In the genomic region with DNA sequence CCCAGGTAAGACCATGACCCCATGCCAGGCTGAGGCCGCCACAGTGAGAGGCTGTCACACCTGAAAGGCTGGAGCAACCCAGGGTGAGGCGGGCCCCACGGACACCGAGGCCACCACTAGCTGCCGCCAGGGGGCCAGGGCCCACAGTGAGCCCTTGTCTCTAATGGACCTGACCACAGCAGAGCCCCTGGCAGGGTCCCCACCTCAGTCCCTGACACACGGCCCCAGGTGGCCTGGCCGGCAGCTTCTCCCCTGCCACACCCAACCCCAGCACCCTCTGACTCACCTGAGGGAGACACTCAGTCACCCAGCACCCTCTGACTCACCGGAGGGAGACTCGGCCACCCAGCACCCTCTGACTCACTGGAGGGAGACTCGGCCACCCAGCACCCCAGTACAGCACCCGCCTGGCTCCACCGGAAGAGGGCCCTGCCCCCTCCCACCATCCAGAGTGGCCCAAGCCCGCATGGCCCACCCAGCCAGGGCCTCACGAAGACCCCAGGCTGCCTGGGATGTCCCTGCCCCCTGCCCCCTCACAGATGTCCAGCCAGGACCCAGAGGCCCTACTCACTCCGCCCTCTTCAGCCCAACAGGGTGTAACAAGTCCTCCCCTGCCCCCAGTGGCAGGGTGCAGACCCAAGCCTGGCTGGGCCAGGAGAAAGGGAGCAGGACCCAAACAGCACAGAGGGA, we compare ENCODE assay signal across 9 cellular contexts. TPM values are rescaled to one million over a fixed set of nuclear protein-coding genes. Genes with fewer than 3 reads are reported as not detected.
DNase-seq lines count a peak whose midpoint lies in the region.
"Had no signal": no experiment of that assay in that cellular context is flagged by ENCODE, and none has a peak within 500 bp of the region (broad histone marks: within the 10 kb centered on the region; RNA-seq: fewer than 3 reads in every experiment).

No MANE protein-coding gene starts in this region.

- DNase-seq in activated CD4-positive, alpha-beta T cell treated with anti-CD3 and anti-CD28 coated beads for 24 hours (ENCODE audit: low read depth in 2 of 2) = peak; percentile 38 to 43
- no peak for DNase-seq in activated CD4-positive, alpha-beta T cell treated with anti-CD3 and anti-CD28 coated beads, Interleukin-2, amount 10 ng/mL, durations not matched to agents 24 days and 14 days
- DNase-seq in activated CD4-positive, alpha-beta T cell treated with anti-CD3 and anti-CD28 coated beads for 48 hours = peak; percentile 76
- DNase-seq in hepatic stellate cell (ENCODE audit: low spot score) = peak; percentile 87
- DNase-seq in stimulated activated CD8-positive, alpha-beta memory T cell treated with anti-CD3 and anti-CD28 coated beads, Interleukin-4, amount 100 ng/mL, for 48 hours = peak; percentile 74
- DNase-seq in amygdala (lab: John Stamatoyannopoulos, UW) = no peak
- no peak for DNase-seq in NCI-H2171 (lab: John Stamatoyannopoulos, UW)
- DNase-seq in NCI-H2196 treated with DMSO at 0.1 percent for 48 hours (lab: John Stamatoyannopoulos, UW; ENCODE audit: unreplicated experiment) = no peak

- intact Hi-C loops in activated CD4-positive, alpha-beta T cell treated with anti-CD3 and anti-CD28 coated beads, Interleukin-2, amount 10 ng/mL, durations not matched to agents 24 days and 14 days (cut with micrococcal nuclease) = no loop called here

- no peak overlapping the region for H3K4me3 Mint-ChIP-seq in activated CD4-positive, alpha-beta T cell treated with anti-CD3 and anti-CD28 coated beads, Interleukin-2, amount 10 ng/mL, durations not matched to agents 24 days and 14 days
- H3K4me3 Mint-ChIP-seq: activated naive CD4-positive, alpha-beta T cell treated with anti-CD3 and anti-CD28 coated beads, Interleukin-2, amount 50 U/mL, for 24 hours had no signal

- H3K9me3 Mint-ChIP-seq in activated CD4-positive, alpha-beta T cell treated with anti-CD3 and anti-CD28 coated beads, Interleukin-2, amount 10 ng/mL, durations not matched to agents 24 days and 14 days = no peaks in the 10 kb centered on the region
- H3K9me3 Mint-ChIP-seq: activated naive CD4-positive, alpha-beta T cell treated with anti-CD3 and anti-CD28 coated beads, Interleukin-2, amount 50 U/mL, for 24 hours had no signal

- H3K36me3 Mint-ChIP-seq in activated CD4-positive, alpha-beta T cell treated with anti-CD3 and anti-CD28 coated beads, Interleukin-2, amount 10 ng/mL, durations not matched to agents 24 days and 14 days (ENCODE audit: low read depth) = peaks cover 16% of the 10 kb centered on the region
- H3K36me3 Mint-ChIP-seq: activated naive CD4-positive, alpha-beta T cell treated with anti-CD3 and anti-CD28 coated beads, Interleukin-2, amount 50 U/mL, for 24 hours had no signal

- H3K27ac Mint-ChIP-seq in activated CD4-positive, alpha-beta T cell treated with anti-CD3 and anti-CD28 coated beads, Interleukin-2, amount 10 ng/mL, durations not matched to agents 24 days and 14 days = no peak overlapping the region
- H3K27ac Mint-ChIP-seq: activated naive CD4-positive, alpha-beta T cell treated with anti-CD3 and anti-CD28 coated beads, Interleukin-2, amount 50 U/mL, for 24 hours had no signal

- peaks cover 12% of the 10 kb centered on the region for H3K4me1 Mint-ChIP-seq in activated CD4-positive, alpha-beta T cell treated with anti-CD3 and anti-CD28 coated beads, Interleukin-2, amount 10 ng/mL, durations not matched to agents 24 days and 14 days

- H3K27me3 Mint-ChIP-seq in activated CD4-positive, alpha-beta T cell treated with anti-CD3 and anti-CD28 coated beads, Interleukin-2, amount 10 ng/mL, durations not matched to agents 24 days and 14 days = no peaks in the 10 kb centered on the region
- H3K27me3 Mint-ChIP-seq: activated naive CD4-positive, alpha-beta T cell treated with anti-CD3 and anti-CD28 coated beads, Interleukin-2, amount 50 U/mL, for 24 hours had no signal

RNA-seq across cellular contexts. Expression of gene DVL1, which starts 4.4 kb away (rescaled TPM):
- total RNA-seq in activated CD4-positive, alpha-beta T cell treated with anti-CD3 and anti-CD28 coated beads, Interleukin-2, amount 10 ng/mL, durations not matched to agents 24 days and 14 days = 63.2 and 65.9 TPM in 2 replicates

RNA-seq across cellular contexts. Expression of gene MXRA8, which starts 13.5 kb away (rescaled TPM):
- total RNA-seq in activated CD4-positive, alpha-beta T cell treated with anti-CD3 and anti-CD28 coated beads, Interleukin-2, amount 10 ng/mL, durations not matched to agents 24 days and 14 days = 0.24 and 0.75 TPM in 2 replicates

RNA-seq across cellular contexts. Expression of gene TAS1R3, which starts 13.7 kb away (rescaled TPM):
- 0.28 and 0.38 TPM in 2 replicates for total RNA-seq in activated CD4-positive, alpha-beta T cell treated with anti-CD3 and anti-CD28 coated beads, Interleukin-2, amount 10 ng/mL, durations not matched to agents 24 days and 14 days

RNA-seq across cellular contexts. Expression of gene CPTP, which starts 20.2 kb away (rescaled TPM):
- 11.5 and 12.3 TPM in 2 replicates for total RNA-seq in activated CD4-positive, alpha-beta T cell treated with anti-CD3 and anti-CD28 coated beads, Interleukin-2, amount 10 ng/mL, durations not matched to agents 24 days and 14 days

RNA-seq across cellular contexts. Expression of gene INTS11, which starts 20.4 kb away (rescaled TPM):
- total RNA-seq in activated CD4-positive, alpha-beta T cell treated with anti-CD3 and anti-CD28 coated beads, Interleukin-2, amount 10 ng/mL, durations not matched to agents 24 days and 14 days = 145 TPM in 2 replicates

Comparison
In these comparisons a context has a peak if more than half of its experiments do, and no peak if none do; other contexts are left out.
1. DNase-seq: peak in activated CD4-positive, alpha-beta T cell treated with anti-CD3 and anti-CD28 coated beads for 24 hours (2 of 2), activated CD4-positive, alpha-beta T cell treated with anti-CD3 and anti-CD28 coated beads for 48 hours (single experiment), hepatic stellate cell (single experiment) and stimulated activated CD8-positive, alpha-beta memory T cell treated with anti-CD3 and anti-CD28 coated beads, Interleukin-4, amount 100 ng/mL, for 48 hours (single experiment); none in activated CD4-positive, alpha-beta T cell treated with anti-CD3 and anti-CD28 coated beads, Interleukin-2, amount 10 ng/mL, durations not matched to agents 24 days and 14 days (single experiment), amygdala (0 of 56), NCI-H2171 (single experiment) and NCI-H2196 treated with DMSO at 0.1 percent for 48 hours (single experiment).